Comparison of ENCODE assay signal across 27 cellular contexts in the genomic region with DNA sequence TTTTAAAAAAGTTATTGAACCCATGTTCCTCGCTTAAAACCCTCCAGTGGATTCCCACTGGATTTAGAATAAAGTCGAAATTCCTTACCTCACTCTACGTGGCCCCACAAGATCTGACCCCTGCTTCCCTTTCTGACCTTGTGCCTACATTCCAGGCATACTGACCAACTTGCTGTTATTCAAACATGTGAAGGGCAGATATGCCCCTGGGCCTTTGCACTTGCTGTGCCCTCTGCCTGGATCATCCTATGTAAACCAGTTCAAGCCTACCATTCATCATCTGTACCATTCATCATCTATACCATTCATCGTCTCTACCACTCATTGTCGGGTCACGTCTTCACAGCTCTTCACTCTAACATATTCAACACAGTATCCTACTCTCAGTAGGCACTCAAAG.
"Had no signal": no experiment of that assay in that cellular context is flagged by ENCODE, and none has a peak within 500 bp of the region (broad histone marks: within the 10 kb centered on the region; RNA-seq: fewer than 3 reads in every experiment).

No MANE protein-coding gene starts in this region.

- DNase-seq: activated CD4-positive, alpha-beta memory T cell treated with anti-CD3 and anti-CD28 coated beads, Interleukin-2, amount 10 ng/mL, durations not matched to agents 7 days and 5 days; activated CD4-positive, alpha-beta T cell treated with anti-CD3 and anti-CD28 coated beads for 48 hours; activated CD4-positive, CD25-positive, alpha-beta regulatory T cell; activated CD8-positive, alpha-beta memory T cell treated with anti-CD3 and anti-CD28 coated beads, Interleukin-2, amount 50 U/mL, for 48 hours; activated gamma-delta T cell; activated naive CD4-positive, alpha-beta T cell treated with anti-CD3 and anti-CD28 coated beads, Interleukin-2, amount 50 U/mL, for 16 hours; activated T-cell treated with anti-CD3 and anti-CD28 coated beads, Interleukin-2, amount 50 U/mL, for 24 hours; anterior cingulate cortex; body of pancreas; cortex of kidney; foreskin fibroblast; head of caudate nucleus; hippocampal formation; immature natural killer cell; midbrain; naive thymus-derived CD8-positive, alpha-beta T cell; stimulated activated CD4-positive, alpha-beta T cell treated with anti-CD3 and anti-CD28 coated beads, Interleukin-15, amount 100 ng/mL, for 24 hours; stimulated activated CD4-positive, alpha-beta T cell treated with anti-CD3 and anti-CD28 coated beads, Interleukin-2, amount 100 ng/mL, for 24 hours; stimulated activated naive B cell treated with anti-CD40 and anti-IgM and Interleukin-4, amounts not matched to agents 10 μg/mL and 1 μg/mL and 100 μg/mL, for 72 hours; stomach; T-helper 1 cell; tibial artery; upper lobe of right lung had no signal

- H3K27ac Mint-ChIP-seq: activated CD4-positive, alpha-beta memory T cell treated with anti-CD3 and anti-CD28 coated beads, Interleukin-2, amount 10 ng/mL, durations not matched to agents 7 days and 5 days; activated T-cell treated with anti-CD3 and anti-CD28 coated beads, Interleukin-2, amount 50 U/mL, for 24 hours; stimulated activated naive B cell treated with anti-CD40 and anti-IgM and Interleukin-4, amounts not matched to agents 10 μg/mL and 1 μg/mL and 100 μg/mL, for 72 hours had no signal

- H3K4me2 ChIP-seq: smooth muscle cell had no signal

- H3K4me3 Mint-ChIP-seq: activated CD4-positive, alpha-beta memory T cell treated with anti-CD3 and anti-CD28 coated beads, Interleukin-2, amount 10 ng/mL, durations not matched to agents 7 days and 5 days; activated T-cell treated with anti-CD3 and anti-CD28 coated beads, Interleukin-2, amount 50 U/mL, for 24 hours; immature natural killer cell; naive thymus-derived CD8-positive, alpha-beta T cell; stimulated activated naive B cell treated with anti-CD40 and anti-IgM and Interleukin-4, amounts not matched to agents 10 μg/mL and 1 μg/mL and 100 μg/mL, for 72 hours had no signal

- H3K4me3 ChIP-seq: body of pancreas, right atrium auricular region, smooth muscle cell, stomach, suprapubic skin, tibial artery, upper lobe of right lung had no signal

- H3K27me3 Mint-ChIP-seq: activated CD4-positive, alpha-beta memory T cell treated with anti-CD3 and anti-CD28 coated beads, Interleukin-2, amount 10 ng/mL, durations not matched to agents 7 days and 5 days; activated T-cell treated with anti-CD3 and anti-CD28 coated beads, Interleukin-2, amount 50 U/mL, for 24 hours; naive thymus-derived CD8-positive, alpha-beta T cell had no signal

- H3K27me3 ChIP-seq: body of pancreas, right atrium auricular region, stomach, suprapubic skin, tibial artery, upper lobe of right lung had no signal

- H3K36me3 ChIP-seq: right atrium auricular region, stomach, suprapubic skin, tibial artery, upper lobe of right lung had no signal

- H3K9me3 ChIP-seq: body of pancreas, right atrium auricular region, stomach, suprapubic skin, tibial artery, upper lobe of right lung had no signal

- H3K27ac ChIP-seq: body of pancreas, right atrium auricular region, suprapubic skin, tibial artery, upper lobe of right lung had no signal

- H3K4me1 ChIP-seq: right atrium auricular region had no signal

- ATAC-seq: body of pancreas; esophagus mucosa; naive thymus-derived CD8-positive, alpha-beta T cell; stimulated activated naive B cell treated with anti-CD40 and anti-IgM and Interleukin-4, amounts not matched to agents 10 μg/mL and 1 μg/mL and 100 μg/mL, for 72 hours; upper lobe of right lung had no signal
